1 cellular context compared by ENCODE assay signal in genomic region chr3:49501258-49501609, GRCh38.
TF ChIP-seq lines count a peak whose summit lies in the region.

No MANE protein-coding gene starts in this region.

TF ChIP-seq in endothelial cell of umbilical vein, 7 proteins besides CTCF, POLR2A, EP300 and RAD21:
- TF ChIP-seq POLR2AphosphoS5 (IDR thresholded peaks at IDR 0.05; ENCODE audit: insufficient read depth, low read depth, low read length), result no peak
- TF ChIP-seq GATA2 (IDR thresholded peaks at IDR 0.05; ENCODE audit: insufficient read depth, insufficient read length, low read depth, low read length), result no peak
- TF ChIP-seq FOS (IDR thresholded peaks at IDR 0.05; ENCODE audit: borderline replicate concordance, insufficient read depth, low read length), result peak; percentile 1
- TF ChIP-seq MYC (IDR thresholded peaks at IDR 0.05; ENCODE audit: low read depth, low read length), result no peak
